In the genomic region with DNA sequence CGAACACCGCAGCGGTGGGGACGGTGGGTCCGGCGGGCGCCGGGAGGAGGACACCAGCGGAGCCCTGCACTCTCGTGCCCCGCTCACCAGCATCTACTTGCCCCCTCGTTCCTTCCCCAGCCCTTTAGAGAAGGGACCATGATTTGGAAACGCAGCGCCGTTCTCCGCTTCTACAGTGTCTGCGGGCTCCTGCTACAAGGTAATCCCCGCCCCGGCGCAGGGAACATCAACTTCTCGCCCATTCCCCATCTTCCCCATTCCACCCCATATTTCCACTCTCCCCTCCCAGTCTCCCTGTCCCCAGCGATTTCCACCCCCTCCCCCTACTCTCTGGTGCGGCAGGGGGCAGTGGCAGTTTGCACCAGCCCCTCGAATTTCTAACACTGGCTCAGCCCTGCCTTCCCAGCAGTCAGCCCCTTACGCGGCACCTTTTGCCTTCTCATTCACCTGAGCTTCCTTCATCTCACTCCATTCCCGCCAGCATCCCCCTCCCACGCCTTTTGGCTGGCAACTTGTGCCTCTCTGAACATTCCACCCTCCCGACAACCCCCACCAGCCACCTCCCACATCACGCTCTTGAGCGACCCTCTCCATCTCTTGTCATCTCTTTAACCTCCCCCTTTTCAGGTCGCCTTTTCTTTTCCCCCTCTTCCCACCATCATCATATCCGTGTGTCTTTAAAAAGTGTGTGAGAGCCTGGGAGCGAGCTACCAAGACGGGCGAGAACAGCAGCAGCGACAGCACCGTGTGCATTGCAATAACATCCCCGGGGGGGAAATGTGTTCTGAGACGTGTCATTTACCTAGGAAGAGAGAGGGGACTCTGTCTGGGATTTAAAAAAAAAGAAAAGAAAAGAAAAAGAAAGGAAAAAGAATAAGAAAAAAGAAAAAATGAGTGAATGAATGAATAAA, we compare ENCODE assay signal across 9 cellular contexts. TPM values are rescaled to one million over a fixed set of nuclear protein-coding genes. Genes with fewer than 3 reads are reported as not detected.
A peak's percentile ranks its signal among the peaks of the same experiment; 100 is the strongest.
DNase-seq lines count a peak whose midpoint lies in the region; ATAC-seq lines count a peak whose summit lies in the region.
"Had no signal": no experiment of that assay in that cellular context is flagged by ENCODE, and none has a peak within 500 bp of the region (broad histone marks: within the 10 kb centered on the region; RNA-seq: fewer than 3 reads in every experiment).

No MANE protein-coding gene starts in this region.

- H3K4me3 ChIP-seq in iPS-18c (ENCODE audit: insufficient read depth, low read depth, low read length): peak overlapping the region; percentile 90
- H3K4me3 ChIP-seq in stomach smooth muscle (ENCODE audit: low read length in 2 of 2): peak overlapping the region; percentile 61 to 84

- H3K36me3 Mint-ChIP-seq in activated T-helper 2 cell treated with anti-CD3 and anti-CD28 coated beads, Interferon-gamma antibody, Interleukin-2, Interleukin-4, amounts not matched to agents 10 μg/mL and 5 μg/mL and 100 μg/mL, durations not matched to agents 14 hours and 24 hours and 36 hours (ENCODE audit: low read depth): no peaks in the 10 kb centered on the region

- peaks cover 4% of the 10 kb centered on the region for H3K4me1 Mint-ChIP-seq in activated T-helper 2 cell treated with anti-CD3 and anti-CD28 coated beads, Interferon-gamma antibody, Interleukin-2, Interleukin-4, amounts not matched to agents 10 μg/mL and 5 μg/mL and 100 μg/mL, durations not matched to agents 14 hours and 24 hours and 36 hours (ENCODE audit: low read depth)

- H3K9ac ChIP-seq in stomach smooth muscle (ENCODE audit: low read length in 2 of 2): peak overlapping the region in 1 of 2 donors; percentile 7

- H3K27me3 ChIP-seq in stomach smooth muscle (ENCODE audit: control insufficient read depth in 1 of 2, insufficient read depth in 2 of 2, low read length in 2 of 2): peaks cover 20 to 22% of the 10 kb centered on the region in 2 donors

- DNase-seq in NCI-H524 (lab: John Stamatoyannopoulos, UW) (peak; percentile 41 to 55), NCI-H524 treated with DMSO at 0.1 percent for 48 hours (lab: John Stamatoyannopoulos, UW) (no peak), GM19240 (ENCODE audit: insufficient read length, low spot score) (no peak), putamen (ENCODE audit: low spot score) (no peak)
- no peak for DNase-seq in activated T-helper 2 cell treated with anti-CD3 and anti-CD28 coated beads, Interferon-gamma antibody, Interleukin-2, Interleukin-4, amounts not matched to agents 10 μg/mL and 5 μg/mL and 100 μg/mL, durations not matched to agents 14 hours and 24 hours and 36 hours (ENCODE audit: low spot score)

- H3K27ac ChIP-seq in stomach smooth muscle (ENCODE audit: low read length): no peak overlapping the region

- H3K4me3 Mint-ChIP-seq in activated T-helper 2 cell treated with anti-CD3 and anti-CD28 coated beads, Interferon-gamma antibody, Interleukin-2, Interleukin-4, amounts not matched to agents 10 μg/mL and 5 μg/mL and 100 μg/mL, durations not matched to agents 14 hours and 24 hours and 36 hours (ENCODE audit: low read depth): peak overlapping the region; percentile 56

- peaks cover 21% of the 10 kb centered on the region for H3K27me3 Mint-ChIP-seq in activated T-helper 2 cell treated with anti-CD3 and anti-CD28 coated beads, Interferon-gamma antibody, Interleukin-2, Interleukin-4, amounts not matched to agents 10 μg/mL and 5 μg/mL and 100 μg/mL, durations not matched to agents 14 hours and 24 hours and 36 hours (ENCODE audit: low read depth)

- no peak for ATAC-seq in HG03469 (IDR thresholded peaks at IDR 0.05; ENCODE audit: unreplicated experiment)

- H3K4me1 ChIP-seq in stomach smooth muscle (ENCODE audit: control insufficient read depth, insufficient read depth, low read length): peaks cover 11% of the 10 kb centered on the region

- H3K9me3 ChIP-seq in iPS-18c (ENCODE audit: control insufficient read depth, insufficient read depth, low read length) (no peaks in the 10 kb centered on the region), stomach smooth muscle (ENCODE audit: control insufficient read depth in 2 of 2, low read length in 2 of 2) (no peaks in the 10 kb centered on the region)

- H3K36me3 ChIP-seq in stomach smooth muscle (ENCODE audit: control insufficient read depth in 2 of 2, insufficient read depth in 2 of 2, low read length in 2 of 2): no peaks in the 10 kb centered on the region

- H3K9me3 Mint-ChIP-seq in activated T-helper 2 cell treated with anti-CD3 and anti-CD28 coated beads, Interferon-gamma antibody, Interleukin-2, Interleukin-4, amounts not matched to agents 10 μg/mL and 5 μg/mL and 100 μg/mL, durations not matched to agents 14 hours and 24 hours and 36 hours: no peaks in the 10 kb centered on the region

- intact Hi-C loops in activated T-helper 2 cell treated with anti-CD3 and anti-CD28 coated beads, Interferon-gamma antibody, Interleukin-2, Interleukin-4, amounts not matched to agents 10 μg/mL and 5 μg/mL and 100 μg/mL, durations not matched to agents 14 hours and 24 hours and 36 hours (cut with micrococcal nuclease): no loop called here

- no peak overlapping the region for H3K27ac Mint-ChIP-seq in activated T-helper 2 cell treated with anti-CD3 and anti-CD28 coated beads, Interferon-gamma antibody, Interleukin-2, Interleukin-4, amounts not matched to agents 10 μg/mL and 5 μg/mL and 100 μg/mL, durations not matched to agents 14 hours and 24 hours and 36 hours

RNA-seq across cellular contexts. Expression of a gene that starts 0.9 kb away (rescaled TPM):
- not detected in 2 replicates for total RNA-seq in activated T-helper 2 cell treated with anti-CD3 and anti-CD28 coated beads, Interferon-gamma antibody, Interleukin-2, Interleukin-4, amounts not matched to agents 10 μg/mL and 5 μg/mL and 100 μg/mL, durations not matched to agents 14 hours and 24 hours and 36 hours
- total RNA-seq: T-helper 2 cell treated with Interferon-gamma antibody and Interleukin-4, amounts not matched to agents 100 ng/mL and 5 ng/mL, for 36 hours had no signal

Comparison
In these comparisons a context has a peak if more than half of its experiments do, and no peak if none do; other contexts are left out.
1. DNase-seq: peak in NCI-H524 (2 of 2); none in NCI-H524 treated with DMSO at 0.1 percent for 48 hours (single experiment), activated T-helper 2 cell treated with anti-CD3 and anti-CD28 coated beads, Interferon-gamma antibody, Interleukin-2, Interleukin-4, amounts not matched to agents 10 μg/mL and 5 μg/mL and 100 μg/mL, durations not matched to agents 14 hours and 24 hours and 36 hours (single experiment), GM19240 (single experiment) and putamen (single experiment).